In the genomic region with DNA sequence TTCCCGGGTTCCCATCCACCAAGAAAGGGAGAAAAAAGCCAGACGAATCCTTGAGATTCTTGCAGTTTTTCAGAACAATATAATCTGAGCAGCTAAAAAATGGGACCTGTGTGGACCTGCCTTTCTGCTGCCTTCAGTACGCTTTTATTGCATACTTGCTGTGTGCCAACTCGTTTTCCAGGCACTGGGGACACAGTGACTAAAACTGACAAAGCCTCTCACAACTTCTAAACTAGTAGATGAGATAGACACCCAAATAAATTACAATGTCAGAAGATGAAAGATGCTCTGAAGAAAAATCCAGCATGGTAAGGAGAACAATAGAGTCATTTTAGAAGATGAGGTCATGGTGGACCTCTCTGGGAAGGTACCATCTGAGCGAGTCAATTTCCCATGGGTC, we compare ENCODE assay signal across 22 cellular contexts.
DNase-seq lines count a peak whose midpoint lies in the region; ATAC-seq and TF ChIP-seq lines count a peak whose summit lies in the region.
"Had no signal": no experiment of that assay in that cellular context is flagged by ENCODE, and none has a peak within 500 bp of the region (broad histone marks: within the 10 kb centered on the region; RNA-seq: fewer than 3 reads in every experiment).

No MANE protein-coding gene starts in this region.

- intact Hi-C loops in prostate gland (cut with DNase I) (no loop called here), PC-9 (cut with micrococcal nuclease; ENCODE audit: unreplicated experiment) (no loop called here)

- no peak overlapping the region for H3K9ac ChIP-seq in GM23248
- H3K9ac ChIP-seq: BLaER1 treated with 17β-estradiol and CSF1 and Interleukin-3, amounts not matched to agents 10 nM and 100 nM had no signal

- POLR2A ChIA-PET in PC-9 (lab: Charles Lee; ENCODE audit: unreplicated experiment): no interaction called here
- POLR2A ChIA-PET in CD8-positive, alpha-beta memory T cell (lab: Charles Lee): no interaction called here

- no peak overlapping the region for H3K4me3 ChIP-seq in GM23248
- H3K4me3 ChIP-seq in fibroblast of mammary gland (ENCODE audit: control insufficient read depth, low read depth, low read length): no peak overlapping the region
- H3K4me3 ChIP-seq in prostate gland: no peak overlapping the region
- no peak overlapping the region for H3K4me3 ChIP-seq in PC-9
- H3K4me3 ChIP-seq in CD8-positive, alpha-beta memory T cell (ENCODE audit: low read length): no peak overlapping the region
- H3K4me3 ChIP-seq: A549; BLaER1 treated with 17β-estradiol and CSF1 and Interleukin-3, amounts not matched to agents 10 nM and 100 nM had no signal

- H3K9me3 ChIP-seq in GM23248 (ENCODE audit: low read depth): no peaks in the 10 kb centered on the region
- no peaks in the 10 kb centered on the region for H3K9me3 ChIP-seq in prostate gland
- H3K9me3 ChIP-seq in PC-9 (ENCODE audit: insufficient read depth, low read depth): no peaks in the 10 kb centered on the region
- H3K9me3 ChIP-seq in CD8-positive, alpha-beta memory T cell (ENCODE audit: low read length): no peaks in the 10 kb centered on the region
- H3K9me3 ChIP-seq: A549, BE2C had no signal

- 97 to 98% methylated on average over 5 of the region's 5 CpGs for WGBS in GM23248 (ENCODE audit: low coverage in 1 of 2, low lambda C conversion rate in 2 of 2, missing lambda C conversion rate in 2 of 2), 2 experiments
- WGBS in prostate gland: 52% methylated on average over 5 of the region's 5 CpGs

- H3K4me2 ChIP-seq in GM23248 (ENCODE audit: unreplicated experiment) (no peak overlapping the region), PC-9 (no peak overlapping the region)
- H3K4me2 ChIP-seq: A549 had no signal

- peak overlapping the region in 1 of 8 donors; percentile 15 for H3K27ac Mint-ChIP-seq in CD8-positive, alpha-beta memory T cell
- H3K27ac Mint-ChIP-seq: CD14-positive monocyte; CD4-positive, alpha-beta T cell had no signal

- no peak overlapping the region for H3K27ac ChIP-seq in GM23248
- no peak overlapping the region for H3K27ac ChIP-seq in prostate gland
- H3K27ac ChIP-seq in PC-9: no peak overlapping the region
- H3K27ac ChIP-seq in CD8-positive, alpha-beta memory T cell (ENCODE audit: low read depth, low read length): no peak overlapping the region
- H3K27ac ChIP-seq: A549; BLaER1 treated with 17β-estradiol and CSF1 and Interleukin-3, amounts not matched to agents 10 nM and 100 nM had no signal

- H4K20me1 ChIP-seq in GM23248 (ENCODE audit: insufficient read depth) (no peaks in the 10 kb centered on the region), PC-9 (ENCODE audit: insufficient read depth) (no peaks in the 10 kb centered on the region)
- H4K20me1 ChIP-seq: BLaER1 treated with 17β-estradiol and CSF1 and Interleukin-3, amounts not matched to agents 10 nM and 100 nM had no signal

- H3K4me1 Mint-ChIP-seq in CD8-positive, alpha-beta memory T cell: no peaks in the 10 kb centered on the region

- CTCF ChIA-PET in PC-9 (lab: Charles Lee): no interaction called here
- CTCF ChIA-PET in CD8-positive, alpha-beta memory T cell (lab: Charles Lee): no interaction called here

- H3K9me3 Mint-ChIP-seq in CD8-positive, alpha-beta memory T cell: no peaks in the 10 kb centered on the region
- H3K9me3 Mint-ChIP-seq: CD4-positive, alpha-beta T cell had no signal

- no peak overlapping the region for H3K4me3 Mint-ChIP-seq in CD8-positive, alpha-beta memory T cell
- H3K4me3 Mint-ChIP-seq: CD14-positive monocyte; CD4-positive, alpha-beta T cell had no signal

- H3K27me3 ChIP-seq in GM23248 (replicated peaks; ENCODE audit: insufficient read depth) (no peaks in the 10 kb centered on the region), prostate gland (replicated peaks; ENCODE audit: insufficient read depth) (no peaks in the 10 kb centered on the region), PC-9 (ENCODE audit: insufficient read depth, low read depth) (no peaks in the 10 kb centered on the region)
- no peaks in the 10 kb centered on the region for H3K27me3 ChIP-seq in CD8-positive, alpha-beta memory T cell (ENCODE audit: insufficient read depth, low read length, poor library complexity, severe bottlenecking)
- H3K27me3 ChIP-seq: BE2C; BLaER1 treated with 17β-estradiol and CSF1 and Interleukin-3, amounts not matched to agents 10 nM and 100 nM had no signal

- H3F3A ChIP-seq in GM23248 (ENCODE audit: insufficient read depth) (no peaks in the 10 kb centered on the region), PC-9 (ENCODE audit: insufficient read depth, low read depth) (no peaks in the 10 kb centered on the region)

- TF ChIP-seq CTCF in fibroblast of mammary gland (conservative IDR thresholded peaks at IDR 0.05; ENCODE audit: control insufficient read depth, insufficient read depth, low read depth, low read length) (no peak), prostate gland (IDR thresholded peaks at IDR 0.05) (no peak), PC-9 (conservative IDR thresholded peaks at IDR 0.05) (no peak)

- in situ Hi-C loops in GM23248 (cut with MboI): no loop called here

- no peaks in the 10 kb centered on the region for H3K4me1 ChIP-seq in GM23248 (ENCODE audit: insufficient read depth)
- no peaks in the 10 kb centered on the region for H3K4me1 ChIP-seq in prostate gland (replicated peaks)
- H3K4me1 ChIP-seq in PC-9 (replicated peaks; ENCODE audit: insufficient read depth): no peaks in the 10 kb centered on the region
- H3K4me1 ChIP-seq in CD8-positive, alpha-beta memory T cell (ENCODE audit: insufficient read depth, low read length): no peaks in the 10 kb centered on the region
- H3K4me1 ChIP-seq: A549, BE2C had no signal

- no peak for ATAC-seq in GM21447 (IDR thresholded peaks at IDR 0.05; ENCODE audit: unreplicated experiment)
- ATAC-seq: A549 had no signal

- H2AFZ ChIP-seq in GM23248: no peak overlapping the region
- no peak overlapping the region for H2AFZ ChIP-seq in PC-9

- H3K9me2 ChIP-seq in GM23248 (ENCODE audit: insufficient read depth): no peaks in the 10 kb centered on the region
- no peaks in the 10 kb centered on the region for H3K9me2 ChIP-seq in PC-9 (ENCODE audit: insufficient read depth)

- TF ChIP-seq POLR2A in prostate gland (IDR thresholded peaks at IDR 0.05): no peak

- peaks cover 0 to 13% of the 10 kb centered on the region in 2 donors for H3K27me3 Mint-ChIP-seq in CD8-positive, alpha-beta memory T cell
- H3K27me3 Mint-ChIP-seq: CD4-positive, alpha-beta T cell had no signal

- DNase-seq in GM23248 (peak; percentile 30), HT1080 (ENCODE audit: low read depth) (peak; percentile 13), fibroblast of mammary gland (ENCODE audit: low read depth) (peak; percentile 20), prostate gland (ENCODE audit: low spot score) (peak; percentile 21), PC-9 (no peak), SIG-M5 treated with dmso at 0.1 percent for 504 hours (lab: John Stamatoyannopoulos, UW; ENCODE audit: unreplicated experiment) (no peak)
- DNase-seq in CD8-positive, alpha-beta memory T cell: no peak
- DNase-seq: 8988T; ACHN; AML-193; BE2C; Calu3; CD4-positive, alpha-beta T cell; COR-L47; DMS53; DMS79 treated with DMSO at 0.1 percent for 48 hours; GOT3; HCEC 1CT had no signal

- no TSS peak for BruUV-seq in PC-9 (replicated peaks; lab: Mats Ljungman, UMichigan)

- H3K79me2 ChIP-seq in GM23248 (ENCODE audit: insufficient read depth) (no peaks in the 10 kb centered on the region), PC-9 (ENCODE audit: low read depth) (no peaks in the 10 kb centered on the region)

- H3K36me3 Mint-ChIP-seq in CD8-positive, alpha-beta memory T cell: no peaks in the 10 kb centered on the region

- H3K36me3 ChIP-seq in GM23248 (ENCODE audit: low read depth) (no peaks in the 10 kb centered on the region), prostate gland (no peaks in the 10 kb centered on the region), PC-9 (ENCODE audit: low read depth) (no peaks in the 10 kb centered on the region)
- H3K36me3 ChIP-seq in CD8-positive, alpha-beta memory T cell (ENCODE audit: insufficient read depth, low read length): no peaks in the 10 kb centered on the region
- H3K36me3 ChIP-seq: BE2C had no signal

Comparison
In these comparisons a context has a peak if more than half of its experiments do, and no peak if none do; other contexts are left out.
1. DNase-seq: peak in GM23248 (single experiment), HT1080 (single experiment), fibroblast of mammary gland (single experiment) and prostate gland (single experiment); none in PC-9 (0 of 2), SIG-M5 treated with dmso at 0.1 percent for 504 hours (single experiment) and CD8-positive, alpha-beta memory T cell (0 of 5).